30 cellular contexts compared by ENCODE assay signal in the genomic region with DNA sequence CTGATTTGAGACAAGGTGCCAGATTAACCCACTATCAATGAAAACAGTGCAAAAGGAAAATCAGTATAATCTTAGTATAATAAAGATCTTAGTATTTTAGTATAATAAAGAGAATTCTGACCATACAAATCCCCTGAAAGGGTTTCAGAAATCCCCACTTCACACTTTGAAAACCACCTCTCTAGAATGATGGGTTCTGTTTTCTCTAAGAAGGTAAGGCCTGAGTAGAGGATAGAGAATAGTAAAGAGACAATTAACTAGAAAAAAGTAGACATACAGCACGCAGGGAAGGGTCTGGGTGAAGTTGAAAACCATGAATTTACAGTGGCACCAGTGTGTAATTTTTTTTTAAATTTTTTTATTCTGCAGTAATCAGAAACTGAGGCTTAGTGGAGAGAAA.
"Had no signal": no experiment of that assay in that cellular context is flagged by ENCODE, and none has a peak within 500 bp of the region (broad histone marks: within the 10 kb centered on the region; RNA-seq: fewer than 3 reads in every experiment).

No MANE protein-coding gene starts in this region.

- H3K4me2 ChIP-seq: KMS-11, SK-N-SH had no signal

- H3K27ac ChIP-seq: brain microvascular endothelial cell, KMS-11, Peyer's patch, SJSA1 had no signal

- H3K4me3 ChIP-seq: Peyer's patch, SJSA1 had no signal

- H3K27me3 ChIP-seq: brain microvascular endothelial cell, Peyer's patch, SJSA1 had no signal

- H3K9me3 Mint-ChIP-seq: activated CD4-positive, alpha-beta memory T cell treated with anti-CD3 and anti-CD28 coated beads for 36 hours; activated naive CD4-positive, alpha-beta T cell treated with anti-CD3 and anti-CD28 coated beads, Interleukin-2, amount 50 U/mL, for 24 hours; activated T-helper 2 cell treated with anti-CD3 and anti-CD28 coated beads, Interferon-gamma antibody, Interleukin-2, Interleukin-4, amounts not matched to agents 10 μg/mL and 5 μg/mL and 100 μg/mL, durations not matched to agents 14 hours and 24 hours and 36 hours; central memory CD8-positive, alpha-beta T cell had no signal

- H3K27ac Mint-ChIP-seq: activated CD4-positive, alpha-beta memory T cell treated with anti-CD3 and anti-CD28 coated beads for 36 hours; activated naive CD4-positive, alpha-beta T cell treated with anti-CD3 and anti-CD28 coated beads, Interleukin-2, amount 50 U/mL, for 24 hours; activated T-helper 2 cell treated with anti-CD3 and anti-CD28 coated beads, Interferon-gamma antibody, Interleukin-2, Interleukin-4, amounts not matched to agents 10 μg/mL and 5 μg/mL and 100 μg/mL, durations not matched to agents 14 hours and 24 hours and 36 hours; T-helper 1 cell treated with Interleukin-12 subunit alpha and Interleukin-12 subunit beta and Interleukin-4 antibody, amounts not matched to agents 30 μg/mL and 1 μg/mL, for 36 hours; T-helper 2 cell treated with Interferon-gamma antibody and Interleukin-4, amounts not matched to agents 5 μg/mL and 100 μg/mL, for 36 hours had no signal

- ATAC-seq: PC-3 had no signal

- H3K36me3 ChIP-seq: brain microvascular endothelial cell had no signal

- FAIRE-seq: TTC549 had no signal

- H3K9me3 ChIP-seq: Peyer's patch, SJSA1, SK-N-SH had no signal

- H3K4me1 ChIP-seq: SJSA1 had no signal

- H3K4me3 Mint-ChIP-seq: activated CD4-positive, alpha-beta memory T cell treated with anti-CD3 and anti-CD28 coated beads for 36 hours; activated naive CD4-positive, alpha-beta T cell treated with anti-CD3 and anti-CD28 coated beads, Interleukin-2, amount 50 U/mL, for 24 hours; central memory CD8-positive, alpha-beta T cell; T-helper 1 cell treated with Interleukin-12 subunit alpha and Interleukin-12 subunit beta and Interleukin-4 antibody, amounts not matched to agents 30 μg/mL and 1 μg/mL, for 36 hours; T-helper 2 cell treated with Interferon-gamma antibody and Interleukin-4, amounts not matched to agents 5 μg/mL and 100 μg/mL, for 36 hours had no signal

- H3K9ac ChIP-seq: KMS-11, SK-N-SH had no signal

- H3K27me3 Mint-ChIP-seq: activated CD4-positive, alpha-beta memory T cell treated with anti-CD3 and anti-CD28 coated beads for 36 hours; activated naive CD4-positive, alpha-beta T cell treated with anti-CD3 and anti-CD28 coated beads, Interleukin-2, amount 50 U/mL, for 24 hours; central memory CD8-positive, alpha-beta T cell had no signal

- DNase-seq: activated CD4-positive, alpha-beta memory T cell treated with anti-CD3 and anti-CD28 coated beads for 36 hours; activated CD4-positive, alpha-beta T cell treated with anti-CD3 and anti-CD28 coated beads for 4 hours; activated CD4-positive, alpha-beta T cell treated with anti-CD3 and anti-CD28 coated beads, Interleukin-2, amount 50 U/mL, for 1 hour; activated CD4-positive, CD25-positive, alpha-beta regulatory T cell treated with anti-CD3 and anti-CD28 coated beads, Interleukin-2, amount 50 U/mL, for 72 hours; activated gamma-delta T cell; activated naive CD4-positive, alpha-beta T cell treated with Interleukin-2 at 50 U/mL for 16 hours; activated T-cell treated with anti-CD3 and anti-CD28 coated beads, Interleukin-2, amount 50 U/mL, for 1 hour; anterior cingulate cortex; brain microvascular endothelial cell; MM.1S; MV-4-11; NCI-H1092; NCI-H1436 treated with DMSO at 0.1 percent for 48 hours; NCI-H1694 treated with DMSO at 0.1 percent for 48 hours; NCI-H2029; NCI-H345; NCI-H524 treated with DMSO at 0.1 percent for 48 hours; PC-3; Peyer's patch; RPMI8226; SHP77 treated with DMSO at 0.1 percent for 48 hours; SK-N-SH had no signal
